In the genomic region with DNA sequence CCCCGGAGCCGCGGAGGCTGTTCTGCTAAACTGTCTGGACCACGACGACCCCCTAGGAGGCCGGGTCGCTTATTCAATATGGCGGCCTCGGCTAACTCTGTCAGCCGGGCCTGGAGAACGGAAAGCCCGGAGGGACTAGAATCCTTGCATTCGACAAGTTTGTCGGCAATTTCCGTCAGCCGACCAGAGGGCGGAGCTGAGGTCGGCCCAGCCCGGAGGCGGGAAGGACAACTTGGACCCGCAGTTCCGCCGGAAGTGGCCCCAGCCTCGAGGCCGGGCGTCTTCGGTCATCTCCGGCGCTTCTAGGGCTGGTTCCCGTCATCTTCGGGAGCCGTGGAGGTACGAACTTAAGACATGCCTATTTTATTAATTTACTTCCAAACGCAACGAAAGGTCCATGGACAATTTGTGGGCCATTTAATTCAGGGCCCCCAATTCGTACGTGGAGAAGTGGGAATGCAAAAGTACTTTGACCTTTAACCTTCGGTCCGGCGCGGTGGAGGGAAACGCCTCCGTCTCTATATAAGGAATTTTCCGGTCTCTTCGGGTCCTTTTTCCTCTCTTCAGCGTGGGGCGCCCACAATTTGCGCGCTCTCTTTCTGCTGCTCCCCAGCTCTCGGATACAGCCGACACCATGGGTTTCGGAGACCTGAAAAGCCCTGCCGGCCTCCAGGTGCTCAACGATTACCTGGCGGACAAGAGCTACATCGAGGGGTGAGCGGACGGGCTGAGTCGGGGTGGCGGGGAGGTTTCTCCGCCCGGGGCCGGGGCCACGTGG, we compare ENCODE assay signal across 8 cellular contexts. TPM values are rescaled to one million over a fixed set of nuclear protein-coding genes. Genes with fewer than 3 reads are reported as not detected.
DNase-seq lines count a peak whose midpoint lies in the region; ATAC-seq lines count a peak whose summit lies in the region.

TSS of gene EEF1B2 (plus strand) at position 550 of the 778 bp plus-strand sequence. CDS start at position 635, 85 bp downstream.
TSS of gene NDUFS1 (minus strand) at position 99 of the 778 bp plus-strand sequence. CDS start 5,766 bp downstream, outside the sequence.

- H3K9me3 Mint-ChIP-seq in IgD-negative memory B cell, result no peaks in the 10 kb centered on the region

- no peaks in the 10 kb centered on the region for H3K27me3 Mint-ChIP-seq in IgD-negative memory B cell

- H3K36me3 Mint-ChIP-seq in IgD-negative memory B cell, result peaks cover 6% of the 10 kb centered on the region

- ATAC-seq in GM21529 (IDR thresholded peaks at IDR 0.05; ENCODE audit: unreplicated experiment), result peak; percentile 86

- peaks cover 30 to 45% (median 43%) of the 10 kb centered on the region in 3 donors for H3K4me1 Mint-ChIP-seq in IgD-negative memory B cell

- peak within 1 kb of the TSS; percentile 98 to 100 (median 98) for H3K27ac Mint-ChIP-seq in IgD-negative memory B cell

- peak within 1 kb of the TSS; percentile 99 to 100 (median 100) for H3K4me3 Mint-ChIP-seq in IgD-negative memory B cell

- peak; percentile 91 for DNase-seq in DMS 273 treated with DMSO at 0.1 percent for 48 hours (lab: John Stamatoyannopoulos, UW)
- peak; percentile 84 for DNase-seq in OCI-M2 (lab: John Stamatoyannopoulos, UW; ENCODE audit: unreplicated experiment)
- peak; percentile 93 for DNase-seq in activated T-cell treated with anti-CD3 and anti-CD28 coated beads for 4 hours
- DNase-seq in epidermal melanocyte (ENCODE audit: insufficient read length, low spot score), result peak; percentile 85
- DNase-seq in middle frontal gyrus (ENCODE audit: extremely low spot score, low spot score), result peak; percentile 98
- DNase-seq in stimulated activated CD8-positive, alpha-beta memory T cell treated with anti-CD3 and anti-CD28 coated beads, Interleukin-2, amount 100 ng/mL, for 48 hours (ENCODE audit: low read depth in 2 of 2), result peak; percentile 92 to 96

RNA-seq across cellular contexts. Expression of gene EEF1B2, which starts in this region (rescaled TPM):
- polyA plus RNA-seq in IgD-negative memory B cell, result 1,100 TPM

RNA-seq across cellular contexts. Expression of gene NDUFS1, which starts in this region (rescaled TPM):
- polyA plus RNA-seq in IgD-negative memory B cell, result 24.3 TPM

Comparison
In these comparisons a context has a peak if more than half of its experiments do, and no peak if none do; other contexts are left out.
1. Peak in every context shown above with its lines: DNase-seq and ATAC-seq.